ENCODE assay signal across 11 cellular contexts in genomic region chr4:8010618-8011017, GRCh38.
A peak's percentile ranks its signal among the peaks of the same experiment; 100 is the strongest.
DNase-seq lines count a peak whose midpoint lies in the region; ATAC-seq, FAIRE-seq and TF ChIP-seq lines count a peak whose summit lies in the region.
"Had no signal": no experiment of that assay in that cellular context is flagged by ENCODE, and none has a peak within 500 bp of the region (broad histone marks: within the 10 kb centered on the region; RNA-seq: fewer than 3 reads in every experiment).

No MANE protein-coding gene starts in this region.

- H3K9me3 Mint-ChIP-seq in mesothelial cell of epicardium = no peaks in the 10 kb centered on the region
- H3K9me3 Mint-ChIP-seq: CD14-positive monocyte had no signal

- no peaks in the 10 kb centered on the region for H3K9me1 ChIP-seq in K562 (ENCODE audit: control insufficient read depth, insufficient read depth, low read length)

- H2AFZ ChIP-seq in K562 (ENCODE audit: low read depth, low read length) (no peak overlapping the region), PC-3 (ENCODE audit: low read length) (no peak overlapping the region)

- CTCF ChIA-PET in K562 (lab: Yijun Ruan, JAX; ENCODE audit: low intra/inter-chr PET ratio) = no interaction called here
- CTCF ChIA-PET in PC-3 (lab: Charles Lee) = no interaction called here

- H4K20me1 ChIP-seq in K562 (replicated peaks; ENCODE audit: control insufficient read depth, insufficient read depth, low read length) (no peaks in the 10 kb centered on the region; the same call in none of the 2 replicates), PC-3 (ENCODE audit: low read length) (no peaks in the 10 kb centered on the region)

- intact Hi-C loops in K562 (cut with micrococcal nuclease) (no loop called here), PC-3 (cut with micrococcal nuclease) (no loop called here)

- 0% methylated on average over 12 of the region's 12 CpGs for WGBS in K562 (ENCODE audit: insufficient coverage, low coverage, missing lambda C conversion rate)

- H3K4me1 Mint-ChIP-seq in mesothelial cell of epicardium = peaks cover 27% of the 10 kb centered on the region
- H3K4me1 Mint-ChIP-seq: CD14-positive monocyte had no signal

- POLR2A ChIA-PET in K562 (lab: Yijun Ruan, JAX) (no interaction called here), PC-3 (lab: Charles Lee; ENCODE audit: unreplicated experiment) (no interaction called here)

- DNase-seq in C1 segment of cervical spinal cord (lab: John Stamatoyannopoulos, UW) (peak in 12 of 14 donors; percentile 13 to 87 (median 63)), NCI-H2029 (lab: John Stamatoyannopoulos, UW) (peak; percentile 98), K562 (ENCODE audit: extremely low read depth in 1 of 4, low spot score in 3 of 4) (no peak), mesothelial cell of epicardium (ENCODE audit: low spot score in 2 of 2, unreplicated experiment in 2 of 2) (peak; percentile 83 to 90), PC-3 (no peak), RCC 7860 (ENCODE audit: low spot score) (no peak), HUDEP-2 (lab: John Stamatoyannopoulos, UW; ENCODE audit: unreplicated experiment in 76 of 76) (no peak), SIG-M5 treated with dmso at 0.1 percent for 504 hours (lab: John Stamatoyannopoulos, UW; ENCODE audit: unreplicated experiment) (no peak)
- DNase-seq: activated gamma-delta T cell had no signal

- H3K27me3 Mint-ChIP-seq in mesothelial cell of epicardium (ENCODE audit: low read depth) = no peaks in the 10 kb centered on the region

- H3K4me3 Mint-ChIP-seq in mesothelial cell of epicardium = peak overlapping the region; percentile 52
- H3K4me3 Mint-ChIP-seq: CD14-positive monocyte had no signal

- no peaks in the 10 kb centered on the region for H3F3A ChIP-seq in PC-3 (ENCODE audit: low read length, unreplicated experiment)

- H3K4me3 ChIP-seq in K562 (no peak overlapping the region), PC-3 (ENCODE audit: low read length) (no peak overlapping the region)

- no peak overlapping the region for H3K9ac ChIP-seq in K562 (ENCODE audit: insufficient read depth in 1 of 2, low read depth in 2 of 2, low read length in 2 of 2)
- no peak overlapping the region for H3K9ac ChIP-seq in PC-3 (ENCODE audit: low read length)

- BruUV-seq in K562 (replicated peaks; lab: Mats Ljungman, UMichigan) = no TSS peak
- BruUV-seq in PC-3 (replicated peaks; lab: Mats Ljungman, UMichigan) = no TSS peak

- H3K27me3 ChIP-seq in K562 (ENCODE audit: control insufficient read depth in 2 of 2, insufficient read depth in 2 of 2, low read length in 2 of 2) (peaks cover 16 to 67% of the 10 kb centered on the region in 2 experiments; a peak in 4 of 5 replicates), PC-3 (ENCODE audit: low read length) (no peaks in the 10 kb centered on the region)

- H3K4me1 ChIP-seq in K562 (replicated peaks in 1 of 2; ENCODE audit: control insufficient read depth in 2 of 2, insufficient read depth in 2 of 2, low read length in 2 of 2) = no peaks in the 10 kb centered on the region
- H3K4me1 ChIP-seq in PC-3 (ENCODE audit: insufficient read depth, low read length) = no peaks in the 10 kb centered on the region

- H3K27ac ChIP-seq in K562 (ENCODE audit: extremely low read depth, low read depth, low read length) (no peak overlapping the region), PC-3 (ENCODE audit: low read length) (no peak overlapping the region)

- TF ChIP-seq CTCF in K562 (IDR thresholded peaks at IDR 0.05 in 2 of 3, conservative IDR thresholded peaks at IDR 0.05 in 1 of 3; ENCODE audit: insufficient read depth in 2 of 3, low read depth in 1 of 3, low read length in 3 of 3) (no peak), mesothelial cell of epicardium (IDR thresholded peaks at IDR 0.05; ENCODE audit: unreplicated experiment) (no peak), PC-3 (conservative IDR thresholded peaks at IDR 0.05; ENCODE audit: low read depth, low read length) (no peak)

- TF ChIP-seq EP300 in K562 (IDR thresholded peaks at IDR 0.05; ENCODE audit: low read length) = no peak

- no peaks in the 10 kb centered on the region for H3K9me3 ChIP-seq in K562 (replicated peaks; ENCODE audit: control insufficient read depth, insufficient read depth, low read depth, low read length)
- no peaks in the 10 kb centered on the region for H3K9me3 ChIP-seq in PC-3 (ENCODE audit: low read length)

- no peak for TF ChIP-seq RAD21 in K562 (CRISPR knock-in tag; conservative IDR thresholded peaks at IDR 0.05 in 1 of 2, IDR thresholded peaks at IDR 0.05 in 1 of 2)

- H3K79me2 ChIP-seq in K562 (ENCODE audit: control insufficient read depth, insufficient read depth, low read length) (no peaks in the 10 kb centered on the region), PC-3 (ENCODE audit: low read length) (no peaks in the 10 kb centered on the region)

- H3K9me2 ChIP-seq in PC-3 (replicated peaks; ENCODE audit: low read length) = no peaks in the 10 kb centered on the region

- no peak for TF ChIP-seq POLR2A in K562 (conservative IDR thresholded peaks at IDR 0.05)

- no peaks in the 10 kb centered on the region for H3K36me3 ChIP-seq in K562 (ENCODE audit: control insufficient read depth, insufficient read depth, low read length)
- H3K36me3 ChIP-seq in PC-3 (ENCODE audit: low read depth, low read length) = no peaks in the 10 kb centered on the region

- FAIRE-seq in K562 (lab: Jason Lieb, UNC) = no peak
- no peak for FAIRE-seq in RCC 7860 (lab: Jason Lieb, UNC)

- H3K27ac Mint-ChIP-seq in mesothelial cell of epicardium = peak overlapping the region; percentile 92
- H3K27ac Mint-ChIP-seq: CD14-positive monocyte had no signal

- H3K4me2 ChIP-seq in K562 (ENCODE audit: insufficient read depth, low read length) = no peak overlapping the region
- no peak overlapping the region for H3K4me2 ChIP-seq in PC-3 (ENCODE audit: low read length)

- no peak for ATAC-seq in K562
- no peak for ATAC-seq in PC-3
- ATAC-seq: left lobe of liver had no signal

- H3K36me3 Mint-ChIP-seq in mesothelial cell of epicardium = no peaks in the 10 kb centered on the region
- H3K36me3 Mint-ChIP-seq: CD14-positive monocyte had no signal

- in situ Hi-C loops in K562 (cut with MboI) = no loop called here

TF ChIP-seq in K562, 482 proteins besides CTCF, POLR2A, EP300 and RAD21:
- peak; percentile 54 for TF ChIP-seq RFX1 (IDR thresholded peaks at IDR 0.05)
- TF ChIP-seq, protein P1, sequence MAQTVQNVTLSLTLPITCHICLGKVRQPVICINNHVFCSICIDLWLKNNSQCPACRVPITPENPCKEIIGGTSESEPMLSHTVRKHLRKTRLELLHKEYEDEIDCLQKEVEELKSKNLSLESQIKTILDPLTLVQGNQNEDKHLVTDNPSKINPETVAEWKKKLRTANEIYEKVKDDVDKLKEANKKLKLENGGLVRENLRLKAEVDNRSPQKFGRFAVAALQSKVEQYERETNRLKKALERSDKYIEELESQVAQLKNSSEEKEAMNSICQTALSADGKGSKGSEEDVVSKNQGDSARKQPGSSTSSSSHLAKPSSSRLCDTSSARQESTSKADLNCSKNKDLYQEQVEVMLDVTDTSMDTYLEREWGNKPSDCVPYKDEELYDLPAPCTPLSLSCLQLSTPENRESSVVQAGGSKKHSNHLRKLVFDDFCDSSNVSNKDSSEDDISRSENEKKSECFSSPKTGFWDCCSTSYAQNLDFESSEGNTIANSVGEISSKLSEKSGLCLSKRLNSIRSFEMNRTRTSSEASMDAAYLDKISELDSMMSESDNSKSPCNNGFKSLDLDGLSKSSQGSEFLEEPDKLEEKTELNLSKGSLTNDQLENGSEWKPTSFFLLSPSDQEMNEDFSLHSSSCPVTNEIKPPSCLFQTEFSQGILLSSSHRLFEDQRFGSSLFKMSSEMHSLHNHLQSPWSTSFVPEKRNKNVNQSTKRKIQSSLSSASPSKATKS (CRISPR knock-in tag; IDR thresholded peaks at IDR 0.05) = no peak

Comparison
In these comparisons a context has a peak if more than half of its experiments do, and no peak if none do; other contexts are left out.
1. DNase-seq: peak in C1 segment of cervical spinal cord (12 of 14), NCI-H2029 (single experiment) and mesothelial cell of epicardium (2 of 2); none in K562 (0 of 4), PC-3 (single experiment), RCC 7860 (single experiment), HUDEP-2 (0 of 76) and SIG-M5 treated with dmso at 0.1 percent for 504 hours (single experiment).